In genomic region chr3:44235604-44236484, GRCh38 we compare ENCODE assay signal across 8 cellular contexts.
DNase-seq lines count a peak whose midpoint lies in the region; ATAC-seq and TF ChIP-seq lines count a peak whose summit lies in the region.

No MANE protein-coding gene starts in this region.

- TF ChIP-seq POLR2A in erythroblast (IDR thresholded peaks at IDR 0.05; ENCODE audit: low read length), result no peak

- H3K9ac ChIP-seq in mucosa of stomach (ENCODE audit: low read length), result no peak overlapping the region

- peaks cover 14% of the 10 kb centered on the region for H3K4me1 ChIP-seq in mucosa of stomach (ENCODE audit: control insufficient read depth, insufficient read depth, low read length)

- peak; percentile 63 for ATAC-seq in HG03378 (IDR thresholded peaks at IDR 0.05; ENCODE audit: unreplicated experiment)
- no peak for ATAC-seq in GM18858 (IDR thresholded peaks at IDR 0.05; ENCODE audit: unreplicated experiment)

- peak overlapping the region; percentile 24 for H3K4me3 ChIP-seq in mucosa of stomach (ENCODE audit: low read length)

- H3K9me3 ChIP-seq in mucosa of stomach (ENCODE audit: control insufficient read depth, low read length), result no peaks in the 10 kb centered on the region

- no peaks in the 10 kb centered on the region for H3K27me3 ChIP-seq in mucosa of stomach (ENCODE audit: control insufficient read depth, insufficient read depth, low read length)

- H3K36me3 ChIP-seq in mucosa of stomach (ENCODE audit: control insufficient read depth, insufficient read depth, low read length), result no peaks in the 10 kb centered on the region

- DNase-seq in GF-D8 (lab: John Stamatoyannopoulos, UW), result peak; percentile 47
- peak; percentile 95 for DNase-seq in NOMO-1 treated with DMSO at 0.1 percent for 48 hours (lab: John Stamatoyannopoulos, UW; ENCODE audit: unreplicated experiment)
- peak; percentile 28 for DNase-seq in activated T-cell treated with anti-CD3 and anti-CD28 coated beads for 1 hour (ENCODE audit: low read depth)
- peak; percentile 72 to 86 for DNase-seq in erythroblast (lab: John Stamatoyannopoulos, UW)
- DNase-seq in stimulated activated CD8-positive, alpha-beta memory T cell treated with anti-CD3 and anti-CD28 coated beads, Interleukin-4, amount 100 ng/mL, for 48 hours, result peak; percentile 46

Comparison
In these comparisons a context has a peak if more than half of its experiments do, and no peak if none do; other contexts are left out.
1. DNase-seq: peak in every context shown above with its lines; median percentile 95 in NOMO-1 treated with DMSO at 0.1 percent for 48 hours; 79 in erythroblast; 47 in GF-D8; 46 in stimulated activated CD8-positive, alpha-beta memory T cell treated with anti-CD3 and anti-CD28 coated beads, Interleukin-4, amount 100 ng/mL, for 48 hours; 28 in activated T-cell treated with anti-CD3 and anti-CD28 coated beads for 1 hour.